1 cellular context compared by ENCODE assay signal in genomic region chr15:40382580-40383456, GRCh38.
TF ChIP-seq lines count a peak whose summit lies in the region.

Gene KNSTRN, plus strand, starts transcription at chr15:40382721. Its CDS starts 115 bp downstream, at chr15:40382836.

TF ChIP-seq in K562, 482 proteins besides CTCF, POLR2A, EP300 and RAD21 (continued from another document and continues in another):
- no peak for TF ChIP-seq ZNF318 (IDR thresholded peaks at IDR 0.05; ENCODE audit: borderline replicate concordance in 1 of 2, low read depth in 1 of 2)
- TF ChIP-seq SAP30 (IDR thresholded peaks at IDR 0.05; ENCODE audit: borderline replicate concordance, insufficient read depth, low read depth, low read length, poor library complexity, severe bottlenecking), result peak; percentile 91
- TF ChIP-seq HCFC1 (IDR thresholded peaks at IDR 0.05; ENCODE audit: low read depth, low read length), result peak; percentile 92
- no peak for TF ChIP-seq ZNF511 (CRISPR knock-in tag; IDR thresholded peaks at IDR 0.05)
- no peak for TF ChIP-seq ZKSCAN8 (CRISPR knock-in tag; IDR thresholded peaks at IDR 0.05)
- TF ChIP-seq ZBTB7A (IDR thresholded peaks at IDR 0.05; ENCODE audit: borderline replicate concordance, control insufficient read depth, low read depth, low read length), result peak; percentile 46; the same call in 1 of the 2 replicates
- peak; percentile 91 to 99 (median 97); a peak in 5 of 6 replicates for TF ChIP-seq ZBTB11 (CRISPR knock-in tag; IDR thresholded peaks at IDR 0.05)
- peak; percentile 92 for TF ChIP-seq ZKSCAN1 (IDR thresholded peaks at IDR 0.05; ENCODE audit: low read depth, low read length)
- no peak for TF ChIP-seq MLX (CRISPR knock-in tag; conservative IDR thresholded peaks at IDR 0.05)
- TF ChIP-seq ZNF197 (CRISPR knock-in tag; IDR thresholded peaks at IDR 0.05; ENCODE audit: low read depth), result peak; percentile 82
- 0 out of 2 replicates have a peak, but pooled peaks have one; percentile 22 for TF ChIP-seq CEBPB (tag; IDR thresholded peaks at IDR 0.05)
- peak; percentile 92 for TF ChIP-seq NCOA1 (IDR thresholded peaks at IDR 0.05; ENCODE audit: low read depth)
- peak; percentile 36; the same call in 1 of the 2 replicates for TF ChIP-seq VEZF1 (CRISPR knock-in tag; IDR thresholded peaks at IDR 0.05)
- TF ChIP-seq HNRNPL (IDR thresholded peaks at IDR 0.05; ENCODE audit: low read depth, low read length), result no peak
- TF ChIP-seq MCM7 (IDR thresholded peaks at IDR 0.05), result no peak
- peak; percentile 36; the same call in 1 of the 2 replicates for TF ChIP-seq MBD2 (IDR thresholded peaks at IDR 0.05; ENCODE audit: borderline replicate concordance, low read depth)
- TF ChIP-seq NR4A1 (CRISPR knock-in tag; IDR thresholded peaks at IDR 0.05), result no peak
- no peak for TF ChIP-seq NR4A1 (tag; IDR thresholded peaks at IDR 0.05)
- TF ChIP-seq ZNF431 (CRISPR knock-in tag; IDR thresholded peaks at IDR 0.05), result 0 out of 2 replicates have a peak, but pooled peaks have one; percentile 54
- 0 out of 2 replicates have a peak, but pooled peaks have one; percentile 28 for TF ChIP-seq SMAD4 (CRISPR knock-in tag; conservative IDR thresholded peaks at IDR 0.05)
- no peak for TF ChIP-seq ATF1 (CRISPR knock-in tag; IDR thresholded peaks at IDR 0.05)
- TF ChIP-seq ATF1 (tag; IDR thresholded peaks at IDR 0.05), result peak; percentile 48
- TF ChIP-seq TCF7L2 (IDR thresholded peaks at IDR 0.05; ENCODE audit: low read depth, low read length), result peak; percentile 99
- TF ChIP-seq SMARCE1 (IDR thresholded peaks at IDR 0.05), result no peak
- peak; percentile 79; the same call in 1 of the 2 replicates for TF ChIP-seq SP1 (CRISPR knock-in tag; IDR thresholded peaks at IDR 0.05)
- TF ChIP-seq ILF3 (IDR thresholded peaks at IDR 0.05; ENCODE audit: borderline replicate concordance), result no peak
- TF ChIP-seq LCOR (CRISPR knock-in tag; IDR thresholded peaks at IDR 0.05), result peak; percentile 54; the same call in 1 of the 2 replicates
- TF ChIP-seq COPS2 (conservative IDR thresholded peaks at IDR 0.05), result no peak
- no peak; a peak in 1 of 4 replicates for TF ChIP-seq MAZ (CRISPR knock-in tag; conservative IDR thresholded peaks at IDR 0.05 in 1 of 2, IDR thresholded peaks at IDR 0.05 in 1 of 2)
- peak; percentile 59; the same call in 1 of the 2 replicates for TF ChIP-seq TFAP4 (CRISPR knock-in tag; IDR thresholded peaks at IDR 0.05; ENCODE audit: borderline replicate concordance)
- TF ChIP-seq ARID4B (CRISPR knock-in tag; IDR thresholded peaks at IDR 0.05), result no peak
- TF ChIP-seq RBM14 (IDR thresholded peaks at IDR 0.05; ENCODE audit: borderline replicate concordance, insufficient read depth, low read depth, low read length), result no peak
- peak; percentile 71 for TF ChIP-seq ATF3 (IDR thresholded peaks at IDR 0.05)
- TF ChIP-seq ATF3 (CRISPR knock-in tag; conservative IDR thresholded peaks at IDR 0.05), result 0 out of 2 replicates have a peak, but pooled peaks have one; percentile 69
- TF ChIP-seq NR2C1 (IDR thresholded peaks at IDR 0.05), result peak; percentile 86
- peak; percentile 75 for TF ChIP-seq NR2C1 (tag; IDR thresholded peaks at IDR 0.05)
- no peak for TF ChIP-seq ZC3H8 (IDR thresholded peaks at IDR 0.05)
- TF ChIP-seq DIDO1 (tag; IDR thresholded peaks at IDR 0.05; ENCODE audit: low read depth), result peak; percentile 76; the same call in 1 of the 2 replicates
- no peak for TF ChIP-seq ZNF695 (CRISPR knock-in tag; IDR thresholded peaks at IDR 0.05)
